1 cellular context compared by ENCODE assay signal in genomic region chr20:63083831-63084562, GRCh38.
TF ChIP-seq lines count a peak whose summit lies in the region.

No MANE protein-coding gene starts in this region.

TF ChIP-seq in HepG2, 621 proteins besides CTCF, POLR2A, EP300 and RAD21 (continued from another document and continues in another):
- TF ChIP-seq MLXIP (CRISPR knock-in tag; IDR thresholded peaks at IDR 0.05; ENCODE audit: borderline replicate concordance) (no peak), ZBTB42 (CRISPR knock-in tag; IDR thresholded peaks at IDR 0.05) (no peak), ELF3 (CRISPR knock-in tag; IDR thresholded peaks at IDR 0.05) (no peak), ZNF768 (CRISPR knock-in tag; IDR thresholded peaks at IDR 0.05) (no peak), ZBTB34 (CRISPR knock-in tag; IDR thresholded peaks at IDR 0.05) (no peak), MED1 (CRISPR knock-in tag; IDR thresholded peaks at IDR 0.05) (peak; percentile 52; the same call in 1 of the 2 replicates), ASH2L (IDR thresholded peaks at IDR 0.05; ENCODE audit: insufficient read length, low read depth, low read length) (peak; percentile 66), NRL (CRISPR knock-in tag; IDR thresholded peaks at IDR 0.05; ENCODE audit: borderline replicate concordance) (peak; percentile 72; the same call in 1 of the 2 replicates), ZNF780A (CRISPR knock-in tag; IDR thresholded peaks at IDR 0.05) (no peak), NR2F6 (IDR thresholded peaks at IDR 0.05) (no peak), NR2F6 (CRISPR knock-in tag; IDR thresholded peaks at IDR 0.05) (no peak), ZNF382 (CRISPR knock-in tag; IDR thresholded peaks at IDR 0.05; ENCODE audit: borderline replicate concordance) (no peak), HNRNPUL1 (IDR thresholded peaks at IDR 0.05; ENCODE audit: low read depth, low read length) (no peak), ZNF569 (CRISPR knock-in tag; IDR thresholded peaks at IDR 0.05; ENCODE audit: borderline replicate concordance) (no peak), ZNF329 (CRISPR knock-in tag; IDR thresholded peaks at IDR 0.05; ENCODE audit: low read depth) (no peak), ZBTB8A (CRISPR knock-in tag; IDR thresholded peaks at IDR 0.05; ENCODE audit: borderline replicate concordance, low read depth) (no peak), ZC3H4 (CRISPR knock-in tag; IDR thresholded peaks at IDR 0.05; ENCODE audit: borderline replicate concordance) (no peak), YY1 (IDR thresholded peaks at IDR 0.05; ENCODE audit: insufficient read depth, insufficient replicate concordance, low read depth, low read length) (no peak), RFXANK (CRISPR knock-in tag; IDR thresholded peaks at IDR 0.05) (no peak), SP140L (CRISPR knock-in tag; IDR thresholded peaks at IDR 0.05; ENCODE audit: borderline replicate concordance) (no peak), ZNF773 (CRISPR knock-in tag; IDR thresholded peaks at IDR 0.05; ENCODE audit: borderline replicate concordance) (no peak), KLF6 (CRISPR knock-in tag; IDR thresholded peaks at IDR 0.05) (0 out of 2 replicates have a peak, but pooled peaks have one; percentile 17), BRCA1 (CRISPR knock-in tag; IDR thresholded peaks at IDR 0.05) (no peak), NFRKB (IDR thresholded peaks at IDR 0.05) (no peak), PHF5A (CRISPR knock-in tag; IDR thresholded peaks at IDR 0.05; ENCODE audit: low read depth, unreplicated experiment) (no peak), NR2F1 (CRISPR knock-in tag; IDR thresholded peaks at IDR 0.05) (no peak), ZFX (CRISPR knock-in tag; IDR thresholded peaks at IDR 0.05; ENCODE audit: low read depth) (peak; percentile 58), ZNF138 (CRISPR knock-in tag; IDR thresholded peaks at IDR 0.05; ENCODE audit: low read depth) (no peak), ZNF7 (CRISPR knock-in tag; IDR thresholded peaks at IDR 0.05) (no peak), SAFB2 (CRISPR knock-in tag; IDR thresholded peaks at IDR 0.05; ENCODE audit: borderline replicate concordance, low read depth) (no peak; the same call in 1 of the 2 replicates), SP2 (CRISPR knock-in tag; IDR thresholded peaks at IDR 0.05) (no peak), REPIN1 (CRISPR knock-in tag; IDR thresholded peaks at IDR 0.05; ENCODE audit: borderline replicate concordance, low read depth) (no peak), ZBTB7A (CRISPR knock-in tag; IDR thresholded peaks at IDR 0.05) (peak; percentile 50; the same call in 1 of the 2 replicates), ZNF766 (CRISPR knock-in tag; IDR thresholded peaks at IDR 0.05; ENCODE audit: borderline replicate concordance) (0 out of 2 replicates have a peak, but pooled peaks have one; percentile 60), PTBP1 (IDR thresholded peaks at IDR 0.05; ENCODE audit: low read depth, low read length, poor library complexity, severe bottlenecking) (no peak)
- TF ChIP-seq, protein P1, sequence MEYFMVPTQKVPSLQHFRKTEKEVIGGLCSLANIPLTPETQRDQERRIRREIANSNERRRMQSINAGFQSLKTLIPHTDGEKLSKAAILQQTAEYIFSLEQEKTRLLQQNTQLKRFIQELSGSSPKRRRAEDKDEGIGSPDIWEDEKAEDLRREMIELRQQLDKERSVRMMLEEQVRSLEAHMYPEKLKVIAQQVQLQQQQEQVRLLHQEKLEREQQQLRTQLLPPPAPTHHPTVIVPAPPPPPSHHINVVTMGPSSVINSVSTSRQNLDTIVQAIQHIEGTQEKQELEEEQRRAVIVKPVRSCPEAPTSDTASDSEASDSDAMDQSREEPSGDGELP (IDR thresholded peaks at IDR 0.05; ENCODE audit: borderline replicate concordance, low read depth): peak; percentile 82; the same call in 1 of the 2 replicates
- TF ChIP-seq, protein P2, sequence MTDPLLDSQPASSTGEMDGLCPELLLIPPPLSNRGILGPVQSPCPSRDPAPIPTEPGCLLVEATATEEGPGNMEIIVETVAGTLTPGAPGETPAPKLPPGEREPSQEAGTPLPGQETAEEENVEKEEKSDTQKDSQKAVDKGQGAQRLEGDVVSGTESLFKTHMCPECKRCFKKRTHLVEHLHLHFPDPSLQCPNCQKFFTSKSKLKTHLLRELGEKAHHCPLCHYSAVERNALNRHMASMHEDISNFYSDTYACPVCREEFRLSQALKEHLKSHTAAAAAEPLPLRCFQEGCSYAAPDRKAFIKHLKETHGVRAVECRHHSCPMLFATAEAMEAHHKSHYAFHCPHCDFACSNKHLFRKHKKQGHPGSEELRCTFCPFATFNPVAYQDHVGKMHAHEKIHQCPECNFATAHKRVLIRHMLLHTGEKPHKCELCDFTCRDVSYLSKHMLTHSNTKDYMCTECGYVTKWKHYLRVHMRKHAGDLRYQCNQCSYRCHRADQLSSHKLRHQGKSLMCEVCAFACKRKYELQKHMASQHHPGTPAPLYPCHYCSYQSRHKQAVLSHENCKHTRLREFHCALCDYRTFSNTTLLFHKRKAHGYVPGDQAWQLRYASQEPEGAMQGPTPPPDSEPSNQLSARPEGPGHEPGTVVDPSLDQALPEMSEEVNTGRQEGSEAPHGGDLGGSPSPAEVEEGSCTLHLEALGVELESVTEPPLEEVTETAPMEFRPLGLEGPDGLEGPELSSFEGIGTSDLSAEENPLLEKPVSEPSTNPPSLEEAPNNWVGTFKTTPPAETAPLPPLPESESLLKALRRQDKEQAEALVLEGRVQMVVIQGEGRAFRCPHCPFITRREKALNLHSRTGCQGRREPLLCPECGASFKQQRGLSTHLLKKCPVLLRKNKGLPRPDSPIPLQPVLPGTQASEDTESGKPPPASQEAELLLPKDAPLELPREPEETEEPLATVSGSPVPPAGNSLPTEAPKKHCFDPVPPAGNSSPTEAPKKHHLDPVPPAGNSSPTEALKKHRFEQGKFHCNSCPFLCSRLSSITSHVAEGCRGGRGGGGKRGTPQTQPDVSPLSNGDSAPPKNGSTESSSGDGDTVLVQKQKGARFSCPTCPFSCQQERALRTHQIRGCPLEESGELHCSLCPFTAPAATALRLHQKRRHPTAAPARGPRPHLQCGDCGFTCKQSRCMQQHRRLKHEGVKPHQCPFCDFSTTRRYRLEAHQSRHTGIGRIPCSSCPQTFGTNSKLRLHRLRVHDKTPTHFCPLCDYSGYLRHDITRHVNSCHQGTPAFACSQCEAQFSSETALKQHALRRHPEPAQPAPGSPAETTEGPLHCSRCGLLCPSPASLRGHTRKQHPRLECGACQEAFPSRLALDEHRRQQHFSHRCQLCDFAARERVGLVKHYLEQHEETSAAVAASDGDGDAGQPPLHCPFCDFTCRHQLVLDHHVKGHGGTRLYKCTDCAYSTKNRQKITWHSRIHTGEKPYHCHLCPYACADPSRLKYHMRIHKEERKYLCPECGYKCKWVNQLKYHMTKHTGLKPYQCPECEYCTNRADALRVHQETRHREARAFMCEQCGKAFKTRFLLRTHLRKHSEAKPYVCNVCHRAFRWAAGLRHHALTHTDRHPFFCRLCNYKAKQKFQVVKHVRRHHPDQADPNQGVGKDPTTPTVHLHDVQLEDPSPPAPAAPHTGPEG (CRISPR knock-in tag; IDR thresholded peaks at IDR 0.05): no peak
- TF ChIP-seq, protein P3, sequence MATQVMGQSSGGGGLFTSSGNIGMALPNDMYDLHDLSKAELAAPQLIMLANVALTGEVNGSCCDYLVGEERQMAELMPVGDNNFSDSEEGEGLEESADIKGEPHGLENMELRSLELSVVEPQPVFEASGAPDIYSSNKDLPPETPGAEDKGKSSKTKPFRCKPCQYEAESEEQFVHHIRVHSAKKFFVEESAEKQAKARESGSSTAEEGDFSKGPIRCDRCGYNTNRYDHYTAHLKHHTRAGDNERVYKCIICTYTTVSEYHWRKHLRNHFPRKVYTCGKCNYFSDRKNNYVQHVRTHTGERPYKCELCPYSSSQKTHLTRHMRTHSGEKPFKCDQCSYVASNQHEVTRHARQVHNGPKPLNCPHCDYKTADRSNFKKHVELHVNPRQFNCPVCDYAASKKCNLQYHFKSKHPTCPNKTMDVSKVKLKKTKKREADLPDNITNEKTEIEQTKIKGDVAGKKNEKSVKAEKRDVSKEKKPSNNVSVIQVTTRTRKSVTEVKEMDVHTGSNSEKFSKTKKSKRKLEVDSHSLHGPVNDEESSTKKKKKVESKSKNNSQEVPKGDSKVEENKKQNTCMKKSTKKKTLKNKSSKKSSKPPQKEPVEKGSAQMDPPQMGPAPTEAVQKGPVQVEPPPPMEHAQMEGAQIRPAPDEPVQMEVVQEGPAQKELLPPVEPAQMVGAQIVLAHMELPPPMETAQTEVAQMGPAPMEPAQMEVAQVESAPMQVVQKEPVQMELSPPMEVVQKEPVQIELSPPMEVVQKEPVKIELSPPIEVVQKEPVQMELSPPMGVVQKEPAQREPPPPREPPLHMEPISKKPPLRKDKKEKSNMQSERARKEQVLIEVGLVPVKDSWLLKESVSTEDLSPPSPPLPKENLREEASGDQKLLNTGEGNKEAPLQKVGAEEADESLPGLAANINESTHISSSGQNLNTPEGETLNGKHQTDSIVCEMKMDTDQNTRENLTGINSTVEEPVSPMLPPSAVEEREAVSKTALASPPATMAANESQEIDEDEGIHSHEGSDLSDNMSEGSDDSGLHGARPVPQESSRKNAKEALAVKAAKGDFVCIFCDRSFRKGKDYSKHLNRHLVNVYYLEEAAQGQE (IDR thresholded peaks at IDR 0.05; ENCODE audit: borderline replicate concordance in 1 of 2, low read depth in 1 of 2, low read length in 2 of 2): peak in 1 of 2 experiments; percentile 8; a peak in 3 of 4 replicates
- TF ChIP-seq, protein P4, sequence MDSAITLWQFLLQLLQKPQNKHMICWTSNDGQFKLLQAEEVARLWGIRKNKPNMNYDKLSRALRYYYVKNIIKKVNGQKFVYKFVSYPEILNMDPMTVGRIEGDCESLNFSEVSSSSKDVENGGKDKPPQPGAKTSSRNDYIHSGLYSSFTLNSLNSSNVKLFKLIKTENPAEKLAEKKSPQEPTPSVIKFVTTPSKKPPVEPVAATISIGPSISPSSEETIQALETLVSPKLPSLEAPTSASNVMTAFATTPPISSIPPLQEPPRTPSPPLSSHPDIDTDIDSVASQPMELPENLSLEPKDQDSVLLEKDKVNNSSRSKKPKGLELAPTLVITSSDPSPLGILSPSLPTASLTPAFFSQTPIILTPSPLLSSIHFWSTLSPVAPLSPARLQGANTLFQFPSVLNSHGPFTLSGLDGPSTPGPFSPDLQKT (CRISPR knock-in tag; IDR thresholded peaks at IDR 0.05; ENCODE audit: borderline replicate concordance): no peak
- TF ChIP-seq, protein P5, sequence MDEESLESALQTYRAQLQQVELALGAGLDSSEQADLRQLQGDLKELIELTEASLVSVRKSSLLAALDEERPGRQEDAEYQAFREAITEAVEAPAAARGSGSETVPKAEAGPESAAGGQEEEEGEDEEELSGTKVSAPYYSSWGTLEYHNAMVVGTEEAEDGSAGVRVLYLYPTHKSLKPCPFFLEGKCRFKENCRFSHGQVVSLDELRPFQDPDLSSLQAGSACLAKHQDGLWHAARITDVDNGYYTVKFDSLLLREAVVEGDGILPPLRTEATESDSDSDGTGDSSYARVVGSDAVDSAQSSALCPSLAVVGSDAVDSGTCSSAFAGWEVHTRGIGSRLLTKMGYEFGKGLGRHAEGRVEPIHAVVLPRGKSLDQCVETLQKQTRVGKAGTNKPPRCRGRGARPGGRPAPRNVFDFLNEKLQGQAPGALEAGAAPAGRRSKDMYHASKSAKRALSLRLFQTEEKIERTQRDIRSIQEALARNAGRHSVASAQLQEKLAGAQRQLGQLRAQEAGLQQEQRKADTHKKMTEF (CRISPR knock-in tag; IDR thresholded peaks at IDR 0.05): no peak
- TF ChIP-seq, protein P6, sequence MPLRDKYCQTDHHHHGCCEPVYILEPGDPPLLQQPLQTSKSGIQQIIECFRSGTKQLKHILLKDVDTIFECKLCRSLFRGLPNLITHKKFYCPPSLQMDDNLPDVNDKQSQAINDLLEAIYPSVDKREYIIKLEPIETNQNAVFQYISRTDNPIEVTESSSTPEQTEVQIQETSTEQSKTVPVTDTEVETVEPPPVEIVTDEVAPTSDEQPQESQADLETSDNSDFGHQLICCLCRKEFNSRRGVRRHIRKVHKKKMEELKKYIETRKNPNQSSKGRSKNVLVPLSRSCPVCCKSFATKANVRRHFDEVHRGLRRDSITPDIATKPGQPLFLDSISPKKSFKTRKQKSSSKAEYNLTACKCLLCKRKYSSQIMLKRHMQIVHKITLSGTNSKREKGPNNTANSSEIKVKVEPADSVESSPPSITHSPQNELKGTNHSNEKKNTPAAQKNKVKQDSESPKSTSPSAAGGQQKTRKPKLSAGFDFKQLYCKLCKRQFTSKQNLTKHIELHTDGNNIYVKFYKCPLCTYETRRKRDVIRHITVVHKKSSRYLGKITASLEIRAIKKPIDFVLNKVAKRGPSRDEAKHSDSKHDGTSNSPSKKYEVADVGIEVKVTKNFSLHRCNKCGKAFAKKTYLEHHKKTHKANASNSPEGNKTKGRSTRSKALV (CRISPR knock-in tag; IDR thresholded peaks at IDR 0.05): peak; percentile 82
